In genomic region chr4:879730-880079, GRCh38 we compare ENCODE assay signal across 12 cellular contexts. TPM values are rescaled to one million over a fixed set of nuclear protein-coding genes. Genes with fewer than 3 reads are reported as not detected.
A peak's percentile ranks its signal among the peaks of the same experiment; 100 is the strongest.
DNase-seq lines count a peak whose midpoint lies in the region; ATAC-seq and TF ChIP-seq lines count a peak whose summit lies in the region.
"Had no signal": no experiment of that assay in that cellular context is flagged by ENCODE, and none has a peak within 500 bp of the region (broad histone marks: within the 10 kb centered on the region; RNA-seq: fewer than 3 reads in every experiment).

No MANE protein-coding gene starts in this region.

- ATAC-seq in GM19351 (IDR thresholded peaks at IDR 0.05; ENCODE audit: unreplicated experiment) = peak; percentile 68
- no peak for ATAC-seq in HG03521 (IDR thresholded peaks at IDR 0.05; ENCODE audit: unreplicated experiment)
- ATAC-seq: body of pancreas had no signal

- peaks cover 2% of the 10 kb centered on the region for H3K27me3 Mint-ChIP-seq in endothelial cell (ENCODE audit: unreplicated experiment)

- peak; percentile 29 to 42 (median 35) for DNase-seq in activated CD8-positive, alpha-beta memory T cell treated with anti-CD3 and anti-CD28 coated beads for 48 hours (ENCODE audit: low read depth in 2 of 3, low spot score in 2 of 3)
- DNase-seq in endothelial cell (ENCODE audit: low spot score) = no peak
- DNase-seq in stimulated activated CD4-positive, alpha-beta T cell treated with anti-CD3 and anti-CD28 coated beads, TNF-alpha, amount 100 ng/mL, for 48 hours (ENCODE audit: low read depth in 3 of 3) = peak; percentile 53 to 68 (median 63)
- no peak for DNase-seq in COLO668 (lab: John Stamatoyannopoulos, UW; ENCODE audit: unreplicated experiment)
- no peak for DNase-seq in AG20443 (ENCODE audit: low spot score)
- DNase-seq in epidermal melanocyte (ENCODE audit: insufficient read length, low spot score) = no peak
- DNase-seq: body of pancreas, COR-L47 had no signal

- no peaks in the 10 kb centered on the region for H3K9me3 Mint-ChIP-seq in endothelial cell (ENCODE audit: unreplicated experiment)

- no peak for TF ChIP-seq CTCF in endothelial cell (IDR thresholded peaks at IDR 0.05; ENCODE audit: unreplicated experiment)

- no peak overlapping the region for H3K27ac Mint-ChIP-seq in endothelial cell (ENCODE audit: unreplicated experiment)

- H3K4me1 Mint-ChIP-seq in endothelial cell (ENCODE audit: unreplicated experiment) = peaks cover 2% of the 10 kb centered on the region

- H3K36me3 Mint-ChIP-seq in endothelial cell (ENCODE audit: low read depth, unreplicated experiment) = peaks cover 40% of the 10 kb centered on the region

- H3K4me3 Mint-ChIP-seq in endothelial cell (ENCODE audit: unreplicated experiment) = peak overlapping the region; percentile 66

RNA-seq across cellular contexts. Expression of gene GAK, which starts 52.4 kb away (rescaled TPM):
- total RNA-seq in endothelial cell (ENCODE audit: unreplicated experiment) = 112 TPM

RNA-seq across cellular contexts. Expression of gene TMEM175, which starts 52.6 kb away (rescaled TPM):
- total RNA-seq in endothelial cell (ENCODE audit: unreplicated experiment) = 31.4 TPM

RNA-seq across cellular contexts. Expression of gene CPLX1, which starts 53.8 kb away (rescaled TPM):
- total RNA-seq in endothelial cell (ENCODE audit: unreplicated experiment) = 0.46 TPM
- total RNA-seq: HT1080, SJSA1 had no signal

Comparison
In these comparisons a context has a peak if more than half of its experiments do, and no peak if none do; other contexts are left out.
1. DNase-seq: peak in activated CD8-positive, alpha-beta memory T cell treated with anti-CD3 and anti-CD28 coated beads for 48 hours (3 of 3) and stimulated activated CD4-positive, alpha-beta T cell treated with anti-CD3 and anti-CD28 coated beads, TNF-alpha, amount 100 ng/mL, for 48 hours (3 of 3); none in endothelial cell (single experiment), COLO668 (single experiment), AG20443 (single experiment) and epidermal melanocyte (single experiment).